10 cellular contexts compared by ENCODE assay signal in genomic region chr5:153445875-153446567, GRCh38. TPM values are rescaled to one million over a fixed set of nuclear protein-coding genes. Genes with fewer than 3 reads are reported as not detected.
DNase-seq lines count a peak whose midpoint lies in the region; ATAC-seq, FAIRE-seq and TF ChIP-seq lines count a peak whose summit lies in the region.
"Had no signal": no experiment of that assay in that cellular context is flagged by ENCODE, and none has a peak within 500 bp of the region (broad histone marks: within the 10 kb centered on the region; RNA-seq: fewer than 3 reads in every experiment).

No MANE protein-coding gene starts in this region.

- intact Hi-C loops in body of pancreas (cut with DNase I) (no loop called here), kidney (cut with DNase I) (no loop called here)

- TF ChIP-seq POLR2A in body of pancreas (IDR thresholded peaks at IDR 0.05) = no peak

- no peak overlapping the region for H3K9ac ChIP-seq in kidney (ENCODE audit: low read length in 2 of 2)

- peak; percentile 23 for DNase-seq in DMS79 (lab: John Stamatoyannopoulos, UW)
- peak; percentile 89 for DNase-seq in NCI-H2029 (lab: John Stamatoyannopoulos, UW)
- DNase-seq in body of pancreas = peak; percentile 17 to 42 (median 30)
- DNase-seq in osteoblast (ENCODE audit: insufficient read length, low spot score, missing footprints) = no peak
- DNase-seq in kidney = no peak
- DNase-seq in NCI-H1048 (lab: John Stamatoyannopoulos, UW) = no peak
- no peak for DNase-seq in frontal cortex (ENCODE audit: low spot score in 2 of 2)
- DNase-seq: dermis blood vessel endothelial cell had no signal

- H3K4me3 ChIP-seq in body of pancreas (no peak overlapping the region), osteoblast (ENCODE audit: insufficient read depth, low read length) (peak overlapping the region; percentile 44), kidney (ENCODE audit: low read length in 2 of 2) (no peak overlapping the region)
- H3K4me3 ChIP-seq: K562 had no signal

- H3K4me2 ChIP-seq in osteoblast (ENCODE audit: insufficient read depth, low read length) = peak overlapping the region; percentile 55

- H3K4me1 ChIP-seq in body of pancreas (peaks cover 7% of the 10 kb centered on the region), osteoblast (ENCODE audit: insufficient read depth, low read length) (peaks cover 8% of the 10 kb centered on the region), kidney (ENCODE audit: control insufficient read depth in 1 of 2, insufficient read depth in 1 of 2, low read depth in 1 of 2, low read length in 2 of 2) (no peaks in the 10 kb centered on the region)

- H3K27me3 ChIP-seq in body of pancreas = no peaks in the 10 kb centered on the region
- no peaks in the 10 kb centered on the region for H3K27me3 ChIP-seq in osteoblast (ENCODE audit: insufficient read depth, low read length)

- H3K9me3 ChIP-seq in body of pancreas (no peaks in the 10 kb centered on the region), osteoblast (ENCODE audit: low read depth, low read length) (no peaks in the 10 kb centered on the region), kidney (ENCODE audit: control insufficient read depth in 1 of 2, low read length in 2 of 2) (no peaks in the 10 kb centered on the region)

- no peak overlapping the region for H3K27ac ChIP-seq in body of pancreas
- H3K27ac ChIP-seq in osteoblast (ENCODE audit: low read depth, low read length) = peak overlapping the region; percentile 13
- H3K27ac ChIP-seq in kidney (ENCODE audit: low read depth in 2 of 2, low read length in 2 of 2) = no peak overlapping the region

- no peaks in the 10 kb centered on the region for H4K20me1 ChIP-seq in osteoblast (ENCODE audit: insufficient read depth, low read length)

- TF ChIP-seq CTCF in body of pancreas (IDR thresholded peaks at IDR 0.05) (no peak), osteoblast (IDR thresholded peaks at IDR 0.05; ENCODE audit: extremely low read depth, low read depth, low read length) (no peak), kidney (IDR thresholded peaks at IDR 0.05; ENCODE audit: borderline replicate concordance, extremely low read depth, insufficient read depth) (no peak)

- H3K36me3 ChIP-seq in body of pancreas (replicated peaks in 1 of 2; ENCODE audit: insufficient read depth in 1 of 2, low read depth in 2 of 2) (no peaks in the 10 kb centered on the region), osteoblast (ENCODE audit: insufficient read depth, low read length) (no peaks in the 10 kb centered on the region), kidney (ENCODE audit: control insufficient read depth in 1 of 2, insufficient read depth in 2 of 2, low read length in 2 of 2) (no peaks in the 10 kb centered on the region)

- ATAC-seq in body of pancreas = no peak
- no peak for ATAC-seq in GM21360 (IDR thresholded peaks at IDR 0.05; ENCODE audit: unreplicated experiment)
- ATAC-seq: K562 had no signal

- FAIRE-seq in kidney (lab: Jason Lieb, UNC) = no peak
- no peak for FAIRE-seq in frontal cortex (lab: Jason Lieb, UNC)
- FAIRE-seq: K562 had no signal

- peak overlapping the region; percentile 61 for H2AFZ ChIP-seq in osteoblast (ENCODE audit: low read length)

- H3K79me2 ChIP-seq in osteoblast (ENCODE audit: insufficient read depth, low read length) = no peaks in the 10 kb centered on the region

- WGBS in body of pancreas, 2 donors = 17 to 18% methylated on average over 9 of the region's 9 CpGs

RNA-seq across cellular contexts. Expression of gene GRIA1, which starts 44.4 kb away (rescaled TPM):
- total RNA-seq in body of pancreas (1 to 10 TPM in 1 of 2 donors, under 1 TPM in 1; 0.26 to 2.6 TPM), osteoblast (0.29 and 1.1 TPM in 2 replicates), kidney (0.50 TPM), frontal cortex (207 TPM)
- not detected for polyA plus RNA-seq in kidney (ENCODE audit: insufficient read depth, low read depth, low replicate concordance)
- total RNA-seq: dermis blood vessel endothelial cell, K562 had no signal
- polyA plus RNA-seq: K562 had no signal

Comparison
In these comparisons a context has a peak if more than half of its experiments do, and no peak if none do; other contexts are left out.
1. DNase-seq: peak in DMS79 (single experiment), NCI-H2029 (single experiment) and body of pancreas (4 of 4); none in osteoblast (single experiment), kidney (single experiment), NCI-H1048 (single experiment) and frontal cortex (0 of 2).
2. RNA of gene GRIA1, which starts 44.4 kb away (total RNA-seq): 207 TPM in frontal cortex (single experiment); 0.26 to 2.6 TPM in body of pancreas, 0.29 to 1.1 TPM in osteoblast and 0.50 TPM in kidney (single experiment); every median in the first group is over 10 times any median in the second.